In genomic region chr7:24911213-24911603, GRCh38 we compare ENCODE assay signal across 9 cellular contexts.
DNase-seq lines count a peak whose midpoint lies in the region; ATAC-seq, FAIRE-seq and TF ChIP-seq lines count a peak whose summit lies in the region.
"Had no signal": no experiment of that assay in that cellular context is flagged by ENCODE, and none has a peak within 500 bp of the region (broad histone marks: within the 10 kb centered on the region; RNA-seq: fewer than 3 reads in every experiment).

No MANE protein-coding gene starts in this region.

- no peak for FAIRE-seq in small intestine (lab: Jason Lieb, UNC)

- ATAC-seq in activated T-cell treated with anti-CD3 and anti-CD28 coated beads, Interleukin-2, amount 50 U/mL, for 4 hours: peak; percentile 21 to 39
- ATAC-seq in HG02798 (IDR thresholded peaks at IDR 0.05; ENCODE audit: poor library complexity, unreplicated experiment) (peak; percentile 52), left colon (no peak), omental fat pad (ENCODE audit: low FRiP score) (no peak)

- no peaks in the 10 kb centered on the region for H3K9me3 ChIP-seq in small intestine (ENCODE audit: control insufficient read depth, low read depth)

- peaks cover 18% of the 10 kb centered on the region for H3K4me1 Mint-ChIP-seq in activated T-cell treated with anti-CD3 and anti-CD28 coated beads, Interleukin-2, amount 50 U/mL, for 4 hours (ENCODE audit: low read depth)
- peaks cover 54% of the 10 kb centered on the region for H3K4me1 Mint-ChIP-seq in T-helper 1 cell treated with Interleukin-12 subunit alpha and Interleukin-12 subunit beta and Interleukin-4 antibody, amounts not matched to agents 30 μg/mL and 1 μg/mL, for 36 hours (ENCODE audit: low read depth)

- intact Hi-C loops in left colon (cut with DNase I, micrococcal nuclease): no loop called here

- H3K27ac Mint-ChIP-seq in T-helper 1 cell treated with Interleukin-12 subunit alpha and Interleukin-12 subunit beta and Interleukin-4 antibody, amounts not matched to agents 30 μg/mL and 1 μg/mL, for 36 hours: peak overlapping the region; percentile 96

- H3K36me3 Mint-ChIP-seq in activated T-cell treated with anti-CD3 and anti-CD28 coated beads, Interleukin-2, amount 50 U/mL, for 4 hours (ENCODE audit: insufficient read depth): peaks cover 20% of the 10 kb centered on the region
- peaks cover 23% of the 10 kb centered on the region for H3K36me3 Mint-ChIP-seq in T-helper 1 cell treated with Interleukin-12 subunit alpha and Interleukin-12 subunit beta and Interleukin-4 antibody, amounts not matched to agents 30 μg/mL and 1 μg/mL, for 36 hours (ENCODE audit: low read depth)

- H3K4me1 ChIP-seq in small intestine (ENCODE audit: control insufficient read depth in 2 of 2, insufficient read depth in 1 of 2, low read depth in 1 of 2, low read length in 1 of 2): peaks cover 6 to 23% of the 10 kb centered on the region in 2 donors

- no peaks in the 10 kb centered on the region for H3K27me3 ChIP-seq in small intestine (ENCODE audit: control insufficient read depth in 2 of 2, insufficient read depth in 2 of 2, low read length in 2 of 2)

- WGBS in small intestine, 3 donors: 59 to 81% (median 66%) methylated on average over 3 of the region's 3 CpGs

- no peak for DNase-seq in activated T-cell treated with anti-CD3 and anti-CD28 coated beads, Interleukin-2, amount 50 U/mL, for 4 hours
- DNase-seq in activated T-cell treated with anti-CD3 and anti-CD28 coated beads, Interleukin-2, amount 50 U/mL, for 1 hour: no peak
- DNase-seq in small intestine: peak; percentile 43
- no peak for DNase-seq in left colon
- DNase-seq in COR-L47 (lab: John Stamatoyannopoulos, UW): no peak
- DNase-seq in omental fat pad (ENCODE audit: low spot score): no peak
- DNase-seq: islet precursor cell had no signal

- H3K4me3 Mint-ChIP-seq in activated T-cell treated with anti-CD3 and anti-CD28 coated beads, Interleukin-2, amount 50 U/mL, for 4 hours: peak overlapping the region; percentile 58
- peak overlapping the region; percentile 59 for H3K4me3 Mint-ChIP-seq in T-helper 1 cell treated with Interleukin-12 subunit alpha and Interleukin-12 subunit beta and Interleukin-4 antibody, amounts not matched to agents 30 μg/mL and 1 μg/mL, for 36 hours

- TF ChIP-seq CTCF in omental fat pad (IDR thresholded peaks at IDR 0.05): no peak

- no peak overlapping the region for H3K27ac ChIP-seq in small intestine (ENCODE audit: low read depth in 1 of 2, low read length in 1 of 2)

- peaks cover 3% of the 10 kb centered on the region for H3K9me3 Mint-ChIP-seq in activated T-cell treated with anti-CD3 and anti-CD28 coated beads, Interleukin-2, amount 50 U/mL, for 4 hours
- no peaks in the 10 kb centered on the region for H3K9me3 Mint-ChIP-seq in T-helper 1 cell treated with Interleukin-12 subunit alpha and Interleukin-12 subunit beta and Interleukin-4 antibody, amounts not matched to agents 30 μg/mL and 1 μg/mL, for 36 hours

- H3K4me3 ChIP-seq in small intestine (ENCODE audit: low read depth in 1 of 2, low read length in 2 of 2): no peak overlapping the region

- no peaks in the 10 kb centered on the region for H3K27me3 Mint-ChIP-seq in activated T-cell treated with anti-CD3 and anti-CD28 coated beads, Interleukin-2, amount 50 U/mL, for 4 hours (ENCODE audit: low read depth)
- no peaks in the 10 kb centered on the region for H3K27me3 Mint-ChIP-seq in T-helper 1 cell treated with Interleukin-12 subunit alpha and Interleukin-12 subunit beta and Interleukin-4 antibody, amounts not matched to agents 30 μg/mL and 1 μg/mL, for 36 hours (ENCODE audit: low read depth)

- H3K36me3 ChIP-seq in small intestine (ENCODE audit: control insufficient read depth in 2 of 2, insufficient read depth in 2 of 2, low read length in 2 of 2): no peaks in the 10 kb centered on the region

Comparison
In these comparisons a context has a peak if more than half of its experiments do, and no peak if none do; other contexts are left out.
1. ATAC-seq: peak in activated T-cell treated with anti-CD3 and anti-CD28 coated beads, Interleukin-2, amount 50 U/mL, for 4 hours (2 of 2) and HG02798 (single experiment); none in left colon (single experiment) and omental fat pad (single experiment).